In the genomic region with DNA sequence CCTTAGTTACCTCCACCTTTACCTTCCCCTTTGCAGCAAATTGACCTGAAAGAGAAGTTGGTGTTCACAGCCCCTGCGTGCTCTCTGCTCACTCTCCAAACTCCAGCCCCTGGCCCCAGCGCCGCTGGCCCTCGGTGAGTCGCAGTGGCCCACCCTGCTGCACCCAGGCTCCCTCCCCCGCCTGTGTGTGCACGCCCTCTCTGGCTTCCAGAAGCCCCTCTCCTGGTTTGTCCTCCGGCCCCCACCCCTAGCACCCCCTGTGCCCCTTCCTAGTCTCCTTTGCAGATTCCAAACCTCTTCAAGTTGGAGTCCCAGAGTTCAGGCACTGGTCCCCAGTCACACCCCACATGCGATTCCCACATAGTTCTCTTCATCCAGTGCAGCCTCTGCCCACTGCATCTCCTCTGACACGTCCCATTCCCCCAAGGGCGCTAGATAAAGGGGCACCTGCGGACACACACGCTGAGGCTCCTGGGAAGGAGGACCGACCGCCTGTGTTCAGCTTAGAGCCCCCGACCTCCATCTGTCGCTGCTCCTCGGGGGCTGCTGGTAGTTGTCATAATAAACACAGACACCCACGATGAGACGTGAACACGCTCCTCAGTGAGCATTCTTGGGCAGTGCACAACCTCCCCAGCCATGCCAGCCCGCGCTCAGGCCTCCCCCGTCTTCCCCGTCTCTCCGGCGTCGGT, we compare ENCODE assay signal across 6 cellular contexts. TPM values are rescaled to one million over a fixed set of nuclear protein-coding genes. Genes with fewer than 3 reads are reported as not detected.
A peak's percentile ranks its signal among the peaks of the same experiment; 100 is the strongest.
DNase-seq lines count a peak whose midpoint lies in the region; ATAC-seq, FAIRE-seq and TF ChIP-seq lines count a peak whose summit lies in the region.

No MANE protein-coding gene starts in this region.

- no peak overlapping the region for H4K91ac ChIP-seq in neuronal stem cell (ENCODE audit: low read depth, low read length, poor library complexity)

- TF ChIP-seq CTCF in HCT116 (IDR thresholded peaks at IDR 0.05 in 2 of 3, conservative IDR thresholded peaks at IDR 0.05 in 1 of 3; ENCODE audit: borderline replicate concordance in 1 of 3, insufficient read depth in 1 of 3, low read depth in 2 of 3, low read length in 2 of 3) = no peak
- TF ChIP-seq CTCF in breast epithelium (IDR thresholded peaks at IDR 0.05) = no peak

- H2BK120ac ChIP-seq in neuronal stem cell (ENCODE audit: low read depth, low read length) = no peak overlapping the region

- no peak overlapping the region for H3K4ac ChIP-seq in neuronal stem cell (ENCODE audit: low read length)

- H3K79me2 ChIP-seq in HCT116 (ENCODE audit: insufficient read depth, low read length) = peaks cover 34% of the 10 kb centered on the region

- no peak for TF ChIP-seq RAD21 in HCT116 (IDR thresholded peaks at IDR 0.05; ENCODE audit: low read depth)

- no peak overlapping the region for H2BK12ac ChIP-seq in neuronal stem cell (ENCODE audit: low read length)

- H3K4me2 ChIP-seq in HCT116 (ENCODE audit: low read length) (peak overlapping the region; percentile 98), neuronal stem cell (ENCODE audit: insufficient read depth, low read length, poor library complexity, severe bottlenecking) (peak overlapping the region; percentile 94)

- H3K36me3 ChIP-seq in HCT116 (ENCODE audit: control insufficient read depth in 1 of 2, insufficient read depth in 2 of 2, low read length in 2 of 2) (peaks cover 0 to 8% of the 10 kb centered on the region in 2 experiments; a peak in 1 of 4 replicates), breast epithelium (no peaks in the 10 kb centered on the region), neuronal stem cell (replicated peaks in 1 of 2; ENCODE audit: control insufficient read depth in 2 of 2, insufficient read depth in 2 of 2, low read length in 2 of 2) (peaks cover 3 to 9% of the 10 kb centered on the region in 2 donors)

- H3K9me2 ChIP-seq in HCT116 (ENCODE audit: insufficient read depth) = no peaks in the 10 kb centered on the region

- FAIRE-seq in H54 (lab: Jason Lieb, UNC) = no peak

- H3K9me3 ChIP-seq in HCT116 (ENCODE audit: control insufficient read depth in 1 of 2, insufficient read depth in 1 of 2, low read depth in 1 of 2, low read length in 2 of 2) (no peaks in the 10 kb centered on the region), breast epithelium (no peaks in the 10 kb centered on the region), neuronal stem cell (replicated peaks in 1 of 2; ENCODE audit: control insufficient read depth in 2 of 2, insufficient read depth in 1 of 2, low read depth in 1 of 2, low read length in 2 of 2) (no peaks in the 10 kb centered on the region)

- no peak overlapping the region for H4K8ac ChIP-seq in neuronal stem cell (ENCODE audit: low read depth, low read length)

- H3K4me1 ChIP-seq in HCT116 (ENCODE audit: control insufficient read depth in 1 of 2, insufficient read depth in 2 of 2, low read length in 2 of 2) = peaks cover 16 to 39% of the 10 kb centered on the region in 2 experiments
- H3K4me1 ChIP-seq in breast epithelium = peaks cover 11 to 38% of the 10 kb centered on the region in 2 donors
- peaks cover 26 to 31% of the 10 kb centered on the region in 2 donors for H3K4me1 ChIP-seq in neuronal stem cell (ENCODE audit: control insufficient read depth in 2 of 2, insufficient read depth in 1 of 2, low read depth in 1 of 2, low read length in 2 of 2)

- H2AFZ ChIP-seq in HCT116 (ENCODE audit: low read depth, low read length, poor library complexity, severe bottlenecking) = no peak overlapping the region
- peak overlapping the region; percentile 100 for H2AFZ ChIP-seq in neuronal stem cell (ENCODE audit: low read length)

- H3K27ac ChIP-seq in HCT116 (ENCODE audit: low read depth, low read length) (peak overlapping the region; percentile 90), breast epithelium (peak overlapping the region in 1 of 2 donors; percentile 48), neuronal stem cell (replicated peaks; ENCODE audit: low read length) (no peak overlapping the region)

- peak overlapping the region; percentile 22 for H2BK5ac ChIP-seq in neuronal stem cell (ENCODE audit: low read length)

- no peak for DNase-seq in HCT116 (ENCODE audit: low read depth, low spot score)
- DNase-seq in breast epithelium (ENCODE audit: low spot score in 2 of 2) = no peak
- no peak for DNase-seq in neuronal stem cell (ENCODE audit: low spot score)
- no peak for DNase-seq in H54 (ENCODE audit: insufficient read length, low spot score)
- no peak for DNase-seq in SIG-M5 treated with dmso at 0.1 percent for 504 hours (lab: John Stamatoyannopoulos, UW; ENCODE audit: unreplicated experiment)

- POLR2A ChIA-PET in HCT116 (lab: Charles Lee) = no interaction called here

- H2BK15ac ChIP-seq in neuronal stem cell (ENCODE audit: low read length) = peak overlapping the region; percentile 75

- TF ChIP-seq POLR2A in HCT116 (IDR thresholded peaks at IDR 0.05; ENCODE audit: borderline replicate concordance, extremely low read depth, insufficient read depth, insufficient read length) = no peak
- no peak for TF ChIP-seq POLR2A in breast epithelium (IDR thresholded peaks at IDR 0.05)
- TF ChIP-seq POLR2A in H54 (IDR thresholded peaks at IDR 0.05; ENCODE audit: low read depth, low read length) = no peak

- ATAC-seq in HCT116 = peak; percentile 1; the same call in 1 of the 2 replicates
- ATAC-seq in HG02884 (IDR thresholded peaks at IDR 0.05; ENCODE audit: unreplicated experiment) = no peak

- H3K79me1 ChIP-seq in neuronal stem cell (ENCODE audit: low read depth, low read length) = peaks cover 20% of the 10 kb centered on the region

- H3K4me3 ChIP-seq in HCT116 (replicated peaks in 1 of 2; ENCODE audit: low read depth in 1 of 2, low read length in 2 of 2) (peak overlapping the region; percentile 62 to 86), breast epithelium (peak overlapping the region; percentile 49 to 96 (median 86)), neuronal stem cell (ENCODE audit: low read length in 2 of 2) (peak overlapping the region; percentile 86 to 96)

- H3K18ac ChIP-seq in neuronal stem cell (ENCODE audit: low read length) = peak overlapping the region; percentile 5

- intact Hi-C loops in HCT116 (cut with micrococcal nuclease) (no loop called here), breast epithelium (cut with DNase I; ENCODE audit: low total_unique reads) (no loop called here)

- no peaks in the 10 kb centered on the region; the same call in 1 of the 2 replicates for H4K20me1 ChIP-seq in HCT116 (ENCODE audit: insufficient read depth)

- no TSS peak for BruUV-seq in HCT116 (replicated peaks; lab: Mats Ljungman, UMichigan)

- H3K27me3 ChIP-seq in HCT116 (ENCODE audit: insufficient read depth, low read length) (no peaks in the 10 kb centered on the region), breast epithelium (no peaks in the 10 kb centered on the region), neuronal stem cell (ENCODE audit: control insufficient read depth in 3 of 3, insufficient read depth in 3 of 3, low read depth in 1 of 3, low read length in 3 of 3) (peaks cover 3 to 29% (median 13%) of the 10 kb centered on the region in 3 experiments)

- no CpG with 5 or more reads among the region's 28 CpGs for WGBS in neuronal stem cell (ENCODE audit: extremely low coverage in 2 of 2, insufficient read length in 2 of 2, insufficient replicate concordance in 1 of 2), 2 donors

- RAD21 ChIA-PET in HCT116 (lab: Charles Lee; ENCODE audit: low non-redundant PET in 1 of 2, low total read pairs in 2 of 2, uncharacterized antibody in 2 of 2, unreplicated experiment in 2 of 2) = no interaction called here

- no peak overlapping the region for H3K14ac ChIP-seq in neuronal stem cell (ENCODE audit: low read length)

- H2AK5ac ChIP-seq in neuronal stem cell (ENCODE audit: low read depth, low read length) = peak overlapping the region; percentile 81

- H3K23ac ChIP-seq in neuronal stem cell (ENCODE audit: low read depth, low read length, poor library complexity) = peak overlapping the region; percentile 0

- CTCF ChIA-PET in HCT116 (lab: Charles Lee) = interaction anchor here (1.4 kb wide), 1 partner anchor 127 kb away, joined by 4 read pairs; no protein-coding TSS in a partner anchor

- H3K9ac ChIP-seq in HCT116 (ENCODE audit: low read length) (peak overlapping the region; percentile 82), neuronal stem cell (ENCODE audit: low read depth, low read length, poor library complexity) (peak overlapping the region; percentile 77)

TF ChIP-seq in HCT116, 20 proteins besides CTCF, POLR2A, EP300 and RAD21:
- TF ChIP-seq SIN3A (IDR thresholded peaks at IDR 0.05; ENCODE audit: low read depth) = no peak
- TF ChIP-seq, protein P1, sequence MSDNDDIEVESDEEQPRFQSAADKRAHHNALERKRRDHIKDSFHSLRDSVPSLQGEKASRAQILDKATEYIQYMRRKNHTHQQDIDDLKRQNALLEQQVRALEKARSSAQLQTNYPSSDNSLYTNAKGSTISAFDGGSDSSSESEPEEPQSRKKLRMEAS (IDR thresholded peaks at IDR 0.05) = no peak
- TF ChIP-seq FOSL1 (IDR thresholded peaks at IDR 0.05; ENCODE audit: low read depth) = no peak
TF ChIP-seq in HCT116: peak in this region for 0.

RNA-seq across cellular contexts. Expression of gene PHRF1, which starts 1.5 kb away (rescaled TPM):
- 45.5 TPM for total RNA-seq in HCT116 (2021; ENCODE audit: unreplicated experiment)
- polyA plus RNA-seq in HCT116 (2012) = 20.3 TPM in 2 replicates
- total RNA-seq in breast epithelium = 10 to 100 TPM; 18.6 to 22.1 (median 21.3) TPM
- 13.1 TPM for polyA plus RNA-seq in neuronal stem cell (2013, experiment 1 of 2)
- 12.9 TPM for polyA plus RNA-seq in neuronal stem cell (2013, experiment 2 of 2)

RNA-seq across cellular contexts. Expression of gene RASSF7, which starts 14.0 kb away (rescaled TPM):
- 35.9 TPM for total RNA-seq in HCT116 (2021; ENCODE audit: unreplicated experiment)
- 43.6 and 64.9 TPM in 2 replicates for polyA plus RNA-seq in HCT116 (2012)
- 10 to 100 TPM in 2 of 3 donors, 1 to 10 TPM in 1; 7.5 to 58.5 (median 33.1) TPM for total RNA-seq in breast epithelium
- polyA plus RNA-seq in neuronal stem cell (2013, experiment 1 of 2) = 8.9 TPM
- polyA plus RNA-seq in neuronal stem cell (2013, experiment 2 of 2) = 9.1 TPM

RNA-seq across cellular contexts. Expression of gene LMNTD2, which starts 14.2 kb away (rescaled TPM):
- total RNA-seq in HCT116 (2021; ENCODE audit: unreplicated experiment) = 9.5 TPM
- polyA plus RNA-seq in HCT116 (2012) = 7.1 and 7.6 TPM in 2 replicates
- 1 to 10 TPM; 2.6 to 6.1 (median 5.2) TPM for total RNA-seq in breast epithelium
- 0.75 TPM for polyA plus RNA-seq in neuronal stem cell (2013, experiment 1 of 2)
- polyA plus RNA-seq in neuronal stem cell (2013, experiment 2 of 2) = 0.87 TPM

RNA-seq across cellular contexts. Expression of gene LRRC56, which starts 37.5 kb away (rescaled TPM):
- 9.1 TPM for total RNA-seq in HCT116 (2021; ENCODE audit: unreplicated experiment)
- 6.3 and 6.5 TPM in 2 replicates for polyA plus RNA-seq in HCT116 (2012)
- total RNA-seq in breast epithelium = 1 to 10 TPM in 2 of 3 donors, under 1 TPM in 1; 0.16 to 1.6 (median 1.3) TPM
- polyA plus RNA-seq in neuronal stem cell (2013, experiment 1 of 2) = 1.1 TPM
- polyA plus RNA-seq in neuronal stem cell (2013, experiment 2 of 2) = 1.2 TPM

RNA-seq across cellular contexts. Expression of gene HRAS, which starts 39.4 kb away (rescaled TPM):
- 104 TPM for total RNA-seq in HCT116 (2021; ENCODE audit: unreplicated experiment)
- polyA plus RNA-seq in HCT116 (2012) = 118 and 126 TPM in 2 replicates
- 10 to 100 TPM; 33.2 to 50.1 (median 33.4) TPM for total RNA-seq in breast epithelium
- 26.4 TPM for polyA plus RNA-seq in neuronal stem cell (2013, experiment 1 of 2)
- 25.5 TPM for polyA plus RNA-seq in neuronal stem cell (2013, experiment 2 of 2)
